In the genomic region with DNA sequence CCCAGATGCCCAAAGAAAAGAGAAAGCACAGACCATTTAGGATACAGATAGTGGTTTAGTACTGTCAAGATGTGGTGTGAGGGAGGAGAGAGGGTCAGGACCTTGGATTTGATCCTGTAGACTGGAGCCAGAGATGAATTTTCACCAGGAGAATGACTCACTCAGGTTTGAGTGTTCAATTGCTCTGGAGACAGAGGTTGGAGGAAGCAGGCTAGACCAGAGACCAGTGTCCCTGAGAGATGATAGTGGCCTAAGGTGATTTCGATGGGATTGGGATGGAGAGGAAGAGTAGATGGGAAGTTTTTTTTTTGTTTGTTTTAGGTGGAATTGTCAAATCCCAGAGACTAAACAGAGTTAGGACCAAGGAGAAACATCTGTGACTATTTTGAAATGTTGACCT, we compare ENCODE assay signal across 9 cellular contexts. TPM values are rescaled to one million over a fixed set of nuclear protein-coding genes. Genes with fewer than 3 reads are reported as not detected.
DNase-seq lines count a peak whose midpoint lies in the region; ATAC-seq and TF ChIP-seq lines count a peak whose summit lies in the region.
"Had no signal": no experiment of that assay in that cellular context is flagged by ENCODE, and none has a peak within 500 bp of the region (broad histone marks: within the 10 kb centered on the region; RNA-seq: fewer than 3 reads in every experiment).

No MANE protein-coding gene starts in this region.

- H3K36me3 Mint-ChIP-seq in activated naive CD8-positive, alpha-beta T cell treated with anti-CD3 and anti-CD28 coated beads for 36 hours: peaks cover 34% of the 10 kb centered on the region

- no peaks in the 10 kb centered on the region for H3K9me3 Mint-ChIP-seq in activated naive CD8-positive, alpha-beta T cell treated with anti-CD3 and anti-CD28 coated beads for 36 hours

- RAD21 ChIA-PET in HCT116 (lab: Charles Lee; ENCODE audit: low non-redundant PET in 1 of 2, low total read pairs in 2 of 2, uncharacterized antibody in 2 of 2, unreplicated experiment in 2 of 2): no interaction called here

- intact Hi-C loops in HCT116 (cut with micrococcal nuclease) (no loop called here), right lobe of liver (cut with DNase I) (no loop called here)

- 0 out of 2 replicates have a peak overlapping the region, but pooled peaks have one; percentile 6 for H3K9ac ChIP-seq in HCT116 (ENCODE audit: low read length)

- peaks cover 68% of the 10 kb centered on the region for H3K79me2 ChIP-seq in HCT116 (ENCODE audit: insufficient read depth, low read length)

- H3K27ac Mint-ChIP-seq in activated naive CD8-positive, alpha-beta T cell treated with anti-CD3 and anti-CD28 coated beads for 36 hours: no peak overlapping the region

- ATAC-seq in HCT116: no peak
- ATAC-seq in right lobe of liver: peak in 1 of 4 donors; percentile 36
- ATAC-seq in GM18907 (IDR thresholded peaks at IDR 0.05; ENCODE audit: unreplicated experiment): no peak
- ATAC-seq in GM18505 (IDR thresholded peaks at IDR 0.05; ENCODE audit: unreplicated experiment): no peak

- H3K9me3 ChIP-seq in HCT116 (ENCODE audit: control insufficient read depth in 1 of 2, insufficient read depth in 1 of 2, low read depth in 1 of 2, low read length in 2 of 2): no peaks in the 10 kb centered on the region
- no peaks in the 10 kb centered on the region for H3K9me3 ChIP-seq in right lobe of liver

- CTCF ChIA-PET in HCT116 (lab: Charles Lee): no interaction called here

- H3K4me1 Mint-ChIP-seq in activated naive CD8-positive, alpha-beta T cell treated with anti-CD3 and anti-CD28 coated beads for 36 hours: peaks cover 46% of the 10 kb centered on the region

- H3K36me3 ChIP-seq in HCT116 (ENCODE audit: control insufficient read depth in 1 of 2, insufficient read depth in 2 of 2, low read length in 2 of 2) (peaks cover 6 to 10% of the 10 kb centered on the region in 2 experiments; a peak in 2 of 4 replicates), right lobe of liver (peaks cover 0 to 8% (median 0%) of the 10 kb centered on the region in 4 donors)

- H3K4me3 ChIP-seq in HCT116 (replicated peaks in 1 of 2; ENCODE audit: low read depth in 1 of 2, low read length in 2 of 2): peak overlapping the region in 1 of 2 experiments; percentile 36; a peak in 1 of 4 replicates
- H3K4me3 ChIP-seq in right lobe of liver: peak overlapping the region in 2 of 3 donors; percentile 70 to 85

- TF ChIP-seq CTCF in 22Rv1 (IDR thresholded peaks at IDR 0.05) (no peak), HCT116 (IDR thresholded peaks at IDR 0.05 in 2 of 3, conservative IDR thresholded peaks at IDR 0.05 in 1 of 3; ENCODE audit: borderline replicate concordance in 1 of 3, insufficient read depth in 1 of 3, low read depth in 2 of 3, low read length in 2 of 3) (no peak), right lobe of liver (IDR thresholded peaks at IDR 0.05) (no peak)

- H3K4me3 Mint-ChIP-seq in activated naive CD8-positive, alpha-beta T cell treated with anti-CD3 and anti-CD28 coated beads for 36 hours: peak overlapping the region; percentile 89

- H3K4me1 ChIP-seq in HCT116 (ENCODE audit: control insufficient read depth in 1 of 2, insufficient read depth in 2 of 2, low read length in 2 of 2): peaks cover 30 to 49% of the 10 kb centered on the region in 2 experiments
- H3K4me1 ChIP-seq in right lobe of liver: peaks cover 0 to 55% (median 26%) of the 10 kb centered on the region in 4 donors

- H2AFZ ChIP-seq in HCT116 (ENCODE audit: low read depth, low read length, poor library complexity, severe bottlenecking): no peak overlapping the region

- no peaks in the 10 kb centered on the region for H3K27me3 ChIP-seq in HCT116 (ENCODE audit: insufficient read depth, low read length)
- H3K27me3 ChIP-seq in right lobe of liver: no peaks in the 10 kb centered on the region

- DNase-seq in HCT116 (ENCODE audit: low read depth, low spot score): no peak
- no peak for DNase-seq in activated naive CD8-positive, alpha-beta T cell treated with anti-CD3 and anti-CD28 coated beads for 36 hours
- no peak for DNase-seq in right lobe of liver
- no peak for DNase-seq in substantia nigra (lab: John Stamatoyannopoulos, UW)
- DNase-seq in stimulated activated CD4-positive, alpha-beta T cell treated with anti-CD3 and anti-CD28 coated beads, Interleukin-2, amount 100 ng/mL, for 24 hours: no peak
- DNase-seq: NCI-H187 treated with DMSO at 0.1 percent for 48 hours had no signal

- peak overlapping the region; percentile 98 for H3K4me2 ChIP-seq in HCT116 (ENCODE audit: low read length)

- H3K27ac ChIP-seq in 22Rv1: peak overlapping the region; percentile 97
- H3K27ac ChIP-seq in HCT116 (ENCODE audit: low read depth, low read length): no peak overlapping the region
- peak overlapping the region; percentile 6 to 96 (median 95) for H3K27ac ChIP-seq in right lobe of liver
- H3K27ac ChIP-seq in substantia nigra (ENCODE audit: low read depth, low read length, poor library complexity, severe bottlenecking): no peak overlapping the region

- peaks cover 31% of the 10 kb centered on the region; the same call in 1 of the 2 replicates for H4K20me1 ChIP-seq in HCT116 (ENCODE audit: insufficient read depth)

- H3K9me2 ChIP-seq in HCT116 (ENCODE audit: insufficient read depth): no peaks in the 10 kb centered on the region

- 43% methylated on average over 1 of the region's 1 CpG for WGBS in right lobe of liver (ENCODE audit: insufficient coverage, low coverage, low lambda C conversion rate, missing lambda C conversion rate)

- no peak for TF ChIP-seq POLR2A in HCT116 (IDR thresholded peaks at IDR 0.05; ENCODE audit: borderline replicate concordance, extremely low read depth, insufficient read depth, insufficient read length)
- no peak for TF ChIP-seq POLR2A in right lobe of liver (IDR thresholded peaks at IDR 0.05)
- no peak for TF ChIP-seq POLR2A in GM18505 (IDR thresholded peaks at IDR 0.05; ENCODE audit: borderline replicate concordance, extremely low read depth, insufficient read depth, insufficient read length)

- BruUV-seq in HCT116 (replicated peaks; lab: Mats Ljungman, UMichigan): no TSS peak

- no peaks in the 10 kb centered on the region for H3K27me3 Mint-ChIP-seq in activated naive CD8-positive, alpha-beta T cell treated with anti-CD3 and anti-CD28 coated beads for 36 hours

- POLR2A ChIA-PET in HCT116 (lab: Charles Lee): interaction anchor here (0.8 to 0.9 kb wide), 2 partner anchors 10 to 13 kb away, joined by 3 read pairs; no protein-coding TSS in a partner anchor

- no peak for TF ChIP-seq RAD21 in HCT116 (IDR thresholded peaks at IDR 0.05; ENCODE audit: low read depth)

TF ChIP-seq in HCT116, 20 proteins besides CTCF, POLR2A, EP300 and RAD21:
- TF ChIP-seq ELF1 (IDR thresholded peaks at IDR 0.05; ENCODE audit: borderline replicate concordance, low read depth): no peak
- no peak for TF ChIP-seq ZFX (IDR thresholded peaks at IDR 0.05)
- no peak for TF ChIP-seq ATF3 (IDR thresholded peaks at IDR 0.05)
- no peak for TF ChIP-seq JUND (IDR thresholded peaks at IDR 0.05)
- no peak for TF ChIP-seq MAX (IDR thresholded peaks at IDR 0.05)
- TF ChIP-seq EGR1 (IDR thresholded peaks at IDR 0.05; ENCODE audit: low read depth): no peak
- TF ChIP-seq POLR2AphosphoS5 (IDR thresholded peaks at IDR 0.05; ENCODE audit: low read depth, low read length): no peak
- no peak for TF ChIP-seq TCF7L2 (IDR thresholded peaks at IDR 0.05; ENCODE audit: borderline replicate concordance, extremely low read depth, insufficient read depth, insufficient read length)
- TF ChIP-seq REST (IDR thresholded peaks at IDR 0.05; ENCODE audit: low read depth): no peak
- TF ChIP-seq CBX3 (IDR thresholded peaks at IDR 0.05; ENCODE audit: low read depth): no peak

RNA-seq across cellular contexts. Expression of gene CEBPG, which starts 2.3 kb away (rescaled TPM):
- total RNA-seq in HCT116 (2021; ENCODE audit: unreplicated experiment) (51.1 TPM), right lobe of liver (10 to 100 TPM; 15.0 to 32.3 (median 27.1) TPM)
- 36.7 and 42.2 TPM in 2 replicates for polyA plus RNA-seq in HCT116 (2012)
- 10 to 100 TPM; 30.1 to 30.9 TPM for total RNA-seq in activated naive CD8-positive, alpha-beta T cell treated with anti-CD3 and anti-CD28 coated beads for 36 hours

Comparison
In these comparisons a context has a peak if more than half of its experiments do, and no peak if none do; other contexts are left out.
1. H3K27ac ChIP-seq: peak in 22Rv1 (single experiment) and right lobe of liver (3 of 3); none in HCT116 (single experiment) and substantia nigra (single experiment).